Comparison of ENCODE assay signal across 8 cellular contexts in genomic region chr19:53192771-53193533, GRCh38. TPM values are rescaled to one million over a fixed set of nuclear protein-coding genes. Genes with fewer than 3 reads are reported as not detected.
DNase-seq lines count a peak whose midpoint lies in the region; ATAC-seq and TF ChIP-seq lines count a peak whose summit lies in the region.

ZNF665 (minus strand) TSS chr19:53193358; CDS start chr19:53182898, 10,460 bp downstream.

- peaks cover 25% of the 10 kb centered on the region for H3K4me1 ChIP-seq in CD4-positive, CD25-positive, alpha-beta regulatory T cell (ENCODE audit: control insufficient read depth, insufficient read depth, low read length, poor library complexity, severe bottlenecking)
- H3K4me1 ChIP-seq in gastroesophageal sphincter = peaks cover 0 to 43% (median 4%) of the 10 kb centered on the region in 3 donors
- peaks cover 3% of the 10 kb centered on the region for H3K4me1 ChIP-seq in neuron (ENCODE audit: insufficient read depth, low read length)

- H3K27me3 Mint-ChIP-seq in CD4-positive, CD25-positive, alpha-beta regulatory T cell = peaks cover 5% of the 10 kb centered on the region
- H3K27me3 Mint-ChIP-seq in HFFc6 (ENCODE audit: insufficient read depth) = peaks cover 6% of the 10 kb centered on the region

- H3K27ac Mint-ChIP-seq in CD4-positive, CD25-positive, alpha-beta regulatory T cell = peak within 1 kb of the TSS; percentile 87 to 98 (median 97)
- no peak within 1 kb of the TSS for H3K27ac Mint-ChIP-seq in HFFc6

- H3K36me3 Mint-ChIP-seq in CD4-positive, CD25-positive, alpha-beta regulatory T cell = peaks cover 31% of the 10 kb centered on the region
- H3K36me3 Mint-ChIP-seq in HFFc6 (ENCODE audit: low read depth) = no peaks in the 10 kb centered on the region

- no peaks in the 10 kb centered on the region for H3K27me3 ChIP-seq in CD4-positive, CD25-positive, alpha-beta regulatory T cell (ENCODE audit: control insufficient read depth, insufficient read depth, low read length)
- H3K27me3 ChIP-seq in gastroesophageal sphincter = no peaks in the 10 kb centered on the region
- no peaks in the 10 kb centered on the region for H3K27me3 ChIP-seq in neuron (ENCODE audit: insufficient read depth, low read length)

- H3K27ac ChIP-seq in CD4-positive, CD25-positive, alpha-beta regulatory T cell (ENCODE audit: insufficient read depth, low read length, poor library complexity, severe bottlenecking) = peak within 1 kb of the TSS; percentile 74
- H3K27ac ChIP-seq in gastroesophageal sphincter = peak within 1 kb of the TSS; percentile 31 to 86 (median 82)

- TF ChIP-seq CTCF in HFFc6 (IDR thresholded peaks at IDR 0.05) (no peak), gastroesophageal sphincter (IDR thresholded peaks at IDR 0.05) (no peak)

- WGBS in gastroesophageal sphincter (ENCODE audit: low coverage in 1 of 2), 2 donors = 0 to 1% methylated on average over 8 to 18 of the region's 53 CpGs

- peak; percentile 27 to 57 for TF ChIP-seq POLR2A in gastroesophageal sphincter (IDR thresholded peaks at IDR 0.05)

- H3K36me3 ChIP-seq in CD4-positive, CD25-positive, alpha-beta regulatory T cell (ENCODE audit: control insufficient read depth, insufficient read depth, low read length) = peaks cover 2% of the 10 kb centered on the region
- H3K36me3 ChIP-seq in gastroesophageal sphincter = peaks cover 0 to 15% of the 10 kb centered on the region in 2 donors
- H3K36me3 ChIP-seq in neuron (ENCODE audit: insufficient read depth, low read length) = peaks cover 7% of the 10 kb centered on the region

- DNase-seq in CD4-positive, CD25-positive, alpha-beta regulatory T cell = peak; percentile 74 to 88 (median 77)
- DNase-seq in HFFc6 (peak; percentile 2), RPMI8226 (peak; percentile 77), NCI-H1694 treated with DMSO at 0.1 percent for 48 hours (lab: John Stamatoyannopoulos, UW) (no peak)
- peak; percentile 78 for DNase-seq in activated naive CD4-positive, alpha-beta T cell treated with Interleukin-2 at 50 U/mL for 16 hours
- peak; percentile 79 for DNase-seq in stimulated activated naive CD8-positive, alpha-beta T cell treated with anti-CD3 and anti-CD28 coated beads, Interleukin-15, Interleukin-2, amounts not matched to agents 100 U/mL and 50 U/mL, for 24 hours

- peak within 1 kb of the TSS; percentile 73 for H2AFZ ChIP-seq in neuron (ENCODE audit: low read depth, low read length)

- no peak for TF ChIP-seq EP300 in gastroesophageal sphincter (IDR thresholded peaks at IDR 0.05)

- H3K4me3 ChIP-seq in CD4-positive, CD25-positive, alpha-beta regulatory T cell (ENCODE audit: low read depth, low read length) = peak within 1 kb of the TSS; percentile 81
- H3K4me3 ChIP-seq in gastroesophageal sphincter (peak within 1 kb of the TSS; percentile 44 to 83), neuron (ENCODE audit: low read length) (peak within 1 kb of the TSS; percentile 69)

- peaks cover 0 to 2% of the 10 kb centered on the region in 2 experiments for H3K9me3 ChIP-seq in CD4-positive, CD25-positive, alpha-beta regulatory T cell (ENCODE audit: control insufficient read depth in 2 of 2, low read length in 2 of 2)
- H3K9me3 ChIP-seq in gastroesophageal sphincter = peaks cover 0 to 4% (median 0%) of the 10 kb centered on the region in 3 donors
- H3K9me3 ChIP-seq in neuron (ENCODE audit: low read length) = peaks cover 9% of the 10 kb centered on the region

- peaks cover 8 to 53% (median 32%) of the 10 kb centered on the region in 4 donors for H3K4me1 Mint-ChIP-seq in CD4-positive, CD25-positive, alpha-beta regulatory T cell
- H3K4me1 Mint-ChIP-seq in HFFc6 (ENCODE audit: low read depth) = no peaks in the 10 kb centered on the region

- ATAC-seq in CD4-positive, CD25-positive, alpha-beta regulatory T cell (ENCODE audit: low read depth in 2 of 2) = peak; percentile 52 to 54
- peak; percentile 88 for ATAC-seq in gastroesophageal sphincter
- ATAC-seq in stimulated activated naive CD8-positive, alpha-beta T cell treated with anti-CD3 and anti-CD28 coated beads, Interleukin-15, Interleukin-2, amounts not matched to agents 100 U/mL and 50 U/mL, for 24 hours = peak; percentile 75

- H3K9me3 Mint-ChIP-seq in CD4-positive, CD25-positive, alpha-beta regulatory T cell = peaks cover 0 to 22% (median 6%) of the 10 kb centered on the region in 7 donors
- H3K9me3 Mint-ChIP-seq in HFFc6 = peaks cover 42% of the 10 kb centered on the region

- peak within 1 kb of the TSS; percentile 94 to 98 (median 96) for H3K4me3 Mint-ChIP-seq in CD4-positive, CD25-positive, alpha-beta regulatory T cell
- H3K4me3 Mint-ChIP-seq in HFFc6 = peak within 1 kb of the TSS; percentile 69

RNA-seq across cellular contexts. Expression of gene ZNF665, which starts in this region (rescaled TPM):
- total RNA-seq in CD4-positive, CD25-positive, alpha-beta regulatory T cell = 1.9 TPM
- 10 to 100 TPM in 1 of 4 donors, 1 to 10 TPM in 3; 4.1 to 13.3 (median 8.8) TPM for polyA plus RNA-seq in CD4-positive, CD25-positive, alpha-beta regulatory T cell
- total RNA-seq in HFFc6 (2021; fragmentation: NEBNext Ultra II Directional; extraction: Animal tissue kit (Norgen Biotek cat#: 25700)) = under 1 TPM; 0.08 to 0.40 (median 0.20) TPM
- total RNA-seq in gastroesophageal sphincter = 10 to 100 TPM in 1 of 4 donors, 1 to 10 TPM in 3; 2.1 to 32.1 (median 4.1) TPM

Comparison
In these comparisons a context has a peak if more than half of its experiments do, and no peak if none do; other contexts are left out.
1. Peak in DNase-seq in HFFc6; RNA of the gene not detected or under 1 TPM.